ENCODE assay signal across 11 cellular contexts in the genomic region with DNA sequence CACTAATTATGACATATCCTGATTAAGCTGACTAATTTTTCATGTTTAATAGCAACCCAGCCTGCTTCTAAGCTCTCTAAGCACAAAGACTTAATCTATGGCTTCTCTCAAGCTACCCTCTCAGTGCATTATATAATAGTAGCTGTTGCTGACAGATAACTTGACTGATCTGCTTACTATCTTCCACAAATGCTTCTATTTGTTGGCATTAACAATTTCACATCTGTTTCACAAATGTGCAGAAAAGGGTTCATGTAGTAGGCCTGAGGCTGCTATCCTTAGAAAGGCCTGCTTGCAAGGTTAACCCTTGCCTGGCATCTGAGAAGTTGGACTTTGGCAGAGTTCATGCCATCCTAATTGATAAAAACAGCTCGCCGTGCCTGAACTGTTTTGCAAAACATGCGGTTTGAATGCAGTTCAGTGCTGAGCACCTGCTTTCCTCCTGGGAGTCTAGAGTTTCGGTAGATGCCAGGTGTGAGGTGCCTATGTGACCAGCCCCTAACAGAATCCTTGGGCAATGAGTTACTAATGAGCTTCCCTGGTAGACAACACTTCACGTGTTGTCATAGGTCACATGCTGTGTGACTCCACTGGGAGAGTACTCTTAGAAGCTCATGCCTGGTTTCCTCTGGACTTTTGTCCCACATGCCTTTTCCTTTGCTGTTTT.
DNase-seq lines count a peak whose midpoint lies in the region; ATAC-seq and TF ChIP-seq lines count a peak whose summit lies in the region.
"Had no signal": no experiment of that assay in that cellular context is flagged by ENCODE, and none has a peak within 500 bp of the region (broad histone marks: within the 10 kb centered on the region; RNA-seq: fewer than 3 reads in every experiment).

No MANE protein-coding gene starts in this region.

- H3K27me3 ChIP-seq in esophagus squamous epithelium: no peaks in the 10 kb centered on the region

- no peaks in the 10 kb centered on the region for H3K4me1 ChIP-seq in esophagus squamous epithelium

- H3K36me3 Mint-ChIP-seq in effector memory CD8-positive, alpha-beta T cell (ENCODE audit: insufficient read depth): peaks cover 4% of the 10 kb centered on the region

- no peak for TF ChIP-seq POLR2A in esophagus squamous epithelium (IDR thresholded peaks at IDR 0.05)

- peaks cover 4 to 94% (median 6%) of the 10 kb centered on the region in 3 donors for H3K36me3 ChIP-seq in esophagus squamous epithelium

- H3K27ac ChIP-seq in esophagus squamous epithelium: no peak overlapping the region
- H3K27ac ChIP-seq: HL-60 had no signal

- H3K4me3 ChIP-seq in esophagus squamous epithelium: no peak overlapping the region

- intact Hi-C loops in esophagus squamous epithelium (cut with DNase I): no loop called here

- DNase-seq in effector memory CD8-positive, alpha-beta T cell: no peak
- DNase-seq in NCI-H1105 treated with DMSO at 0.1 percent for 48 hours (lab: John Stamatoyannopoulos, UW): no peak
- DNase-seq in esophagus squamous epithelium (lab: John Stamatoyannopoulos, UW): no peak
- DNase-seq in GF-D8 (lab: John Stamatoyannopoulos, UW): no peak
- DNase-seq in occipital lobe (lab: John Stamatoyannopoulos, UW): no peak
- DNase-seq: activated CD4-positive, alpha-beta T cell treated with anti-CD3 and anti-CD28 coated beads, Interleukin-2, amount 50 U/mL, for 4 hours; Right ventricle myocardium superior had no signal

- H3K4me3 Mint-ChIP-seq in effector memory CD8-positive, alpha-beta T cell: no peak overlapping the region

- no peaks in the 10 kb centered on the region for H3K27me3 Mint-ChIP-seq in effector memory CD8-positive, alpha-beta T cell

- H3K4me1 Mint-ChIP-seq in effector memory CD8-positive, alpha-beta T cell (ENCODE audit: low read depth in 2 of 2): no peaks in the 10 kb centered on the region

- no peaks in the 10 kb centered on the region for H3K9me3 ChIP-seq in esophagus squamous epithelium

- WGBS in esophagus squamous epithelium, 2 donors: 71 to 80% methylated on average over 4 to 5 of the region's 5 CpGs

- peak; percentile 94 for ATAC-seq in GM18873 (IDR thresholded peaks at IDR 0.05; ENCODE audit: low FRiP score, unreplicated experiment)
- ATAC-seq in HG02571 (IDR thresholded peaks at IDR 0.05; ENCODE audit: unreplicated experiment): peak; percentile 83
- peak; percentile 83 for ATAC-seq in HG03571 (IDR thresholded peaks at IDR 0.05; ENCODE audit: unreplicated experiment)
- ATAC-seq in effector memory CD8-positive, alpha-beta T cell (replicated peaks): no peak

- H3K9me3 Mint-ChIP-seq in effector memory CD8-positive, alpha-beta T cell: no peaks in the 10 kb centered on the region

- H3K27ac Mint-ChIP-seq in effector memory CD8-positive, alpha-beta T cell: peak overlapping the region; percentile 35 to 44

- no peak for TF ChIP-seq CTCF in esophagus squamous epithelium (IDR thresholded peaks at IDR 0.05)
